ENCODE assay signal across 22 cellular contexts in the genomic region with DNA sequence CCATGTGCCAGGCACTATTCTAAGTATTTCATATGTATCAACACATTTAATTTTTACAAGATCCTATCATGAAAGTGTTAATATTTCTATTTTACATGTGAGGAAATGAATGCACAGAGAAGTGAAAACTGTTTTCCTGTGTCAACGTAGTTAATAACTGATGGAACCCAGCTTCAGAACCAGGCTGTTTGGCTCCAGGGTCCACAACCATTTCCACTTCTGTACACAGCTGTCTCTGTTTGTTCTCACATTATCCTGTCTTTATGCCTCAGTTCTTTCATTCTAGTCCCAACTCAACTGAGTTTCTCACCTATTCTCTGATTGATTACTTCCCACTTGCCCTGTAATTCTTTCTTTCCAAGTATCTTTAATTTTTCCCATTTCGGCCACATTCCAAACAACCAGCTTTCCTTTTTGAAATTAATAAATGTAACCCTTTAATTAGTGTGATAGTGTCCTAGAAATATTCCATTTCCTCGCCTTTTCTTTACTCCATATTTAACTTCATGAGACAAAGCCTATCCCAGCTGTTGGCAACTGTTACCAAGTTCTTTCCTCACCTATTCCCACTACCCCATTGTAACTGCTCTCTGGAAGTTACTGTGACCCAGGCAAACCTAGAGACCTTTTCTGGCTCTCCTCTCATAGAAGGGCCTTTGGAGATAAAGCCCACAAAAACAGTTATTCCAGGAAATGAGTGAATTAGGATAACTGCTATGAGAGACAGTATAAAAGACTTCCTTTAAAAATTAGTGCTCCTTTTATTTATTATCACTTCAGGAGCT.
"Had no signal": no experiment of that assay in that cellular context is flagged by ENCODE, and none has a peak within 500 bp of the region (broad histone marks: within the 10 kb centered on the region; RNA-seq: fewer than 3 reads in every experiment).

No MANE protein-coding gene starts in this region.

- DNase-seq: activated CD4-positive, alpha-beta T cell treated with anti-CD3 and anti-CD28 coated beads for 48 hours; activated CD4-positive, alpha-beta T cell treated with anti-CD3 and anti-CD28 coated beads, Interleukin-2, amount 50 U/mL, for 48 hours; activated CD4-positive, CD25-positive, alpha-beta regulatory T cell treated with anti-CD3 and anti-CD28 coated beads, Interleukin-2, amount 50 U/mL, for 72 hours; activated CD8-positive, alpha-beta memory T cell treated with anti-CD3 and anti-CD28 coated beads, Interleukin-2, amount 10 ng/mL, durations not matched to agents 7 days and 5 days; activated effector memory CD4-positive, alpha-beta T cell treated with Interleukin-2 at 50 U/mL for 16 hours; activated naive CD4-positive, alpha-beta T cell; activated T-cell treated with anti-CD3 and anti-CD28 coated beads, Interleukin-2, amount 50 U/mL, for 24 hours; aorta; caudate nucleus; colonic mucosa; Kasumi-1; KBM-7; NCI-H1048; NCI-H1694; NCI-H2029 treated with DMSO at 0.1 percent for 48 hours; NCI-H510A treated with DMSO at 0.1 percent for 48 hours; RPMI8226; T-cell; T-helper 2 cell; T1000 had no signal

- H3K9me3 ChIP-seq: breast epithelium, colonic mucosa had no signal

- H3K36me3 ChIP-seq: breast epithelium, colonic mucosa had no signal

- H3K4me3 ChIP-seq: breast epithelium, colonic mucosa, SK-N-MC had no signal

- H3K27me3 ChIP-seq: breast epithelium, colonic mucosa had no signal

- H3K27ac ChIP-seq: breast epithelium, colonic mucosa, SK-N-MC had no signal

- H3K4me1 ChIP-seq: breast epithelium, colonic mucosa had no signal
